In genomic region chr4:124295413-124295812, GRCh38 we compare ENCODE assay signal across 28 cellular contexts.
"Had no signal": no experiment of that assay in that cellular context is flagged by ENCODE, and none has a peak within 500 bp of the region (broad histone marks: within the 10 kb centered on the region; RNA-seq: fewer than 3 reads in every experiment).

No MANE protein-coding gene starts in this region.

- H3K27ac Mint-ChIP-seq: stimulated activated effector memory CD8-positive, alpha-beta T cell treated with anti-CD3 and anti-CD28 coated beads, Interleukin-12 subunit alpha, Interleukin-12 subunit beta, amount 100 ng/mL, for 72 hours; stimulated activated memory B cell treated with anti-CD40 and anti-IgM and Interleukin-4, amounts not matched to agents 10 μg/mL and 1 μg/mL and 100 μg/mL, for 72 hours; stimulated activated naive B cell treated with anti-CD40 and anti-IgM and Interleukin-4, amounts not matched to agents 10 μg/mL and 1 μg/mL and 100 μg/mL, for 72 hours; stimulated activated naive CD8-positive, alpha-beta T cell treated with anti-CD3 and anti-CD28 coated beads, Interleukin-15, amount 100 ng/mL, for 72 hours; stimulated activated naive CD8-positive, alpha-beta T cell treated with anti-CD3 and anti-CD28 coated beads, Interleukin-15, Interleukin-2, amounts not matched to agents 100 ng/mL and 50 ng/mL, for 24 hours; type B pancreatic cell had no signal

- H3K36me3 Mint-ChIP-seq: stimulated activated effector memory CD8-positive, alpha-beta T cell treated with anti-CD3 and anti-CD28 coated beads, Interleukin-12 subunit alpha, Interleukin-12 subunit beta, amount 100 ng/mL, for 72 hours; stimulated activated memory B cell treated with anti-CD40 and anti-IgM and Interleukin-4, amounts not matched to agents 10 μg/mL and 1 μg/mL and 100 μg/mL, for 72 hours; stimulated activated naive B cell treated with anti-CD40 and anti-IgM and Interleukin-4, amounts not matched to agents 10 μg/mL and 1 μg/mL and 100 μg/mL, for 72 hours; type B pancreatic cell had no signal

- H3K27me3 Mint-ChIP-seq: stimulated activated memory B cell treated with anti-CD40 and anti-IgM and Interleukin-4, amounts not matched to agents 10 μg/mL and 1 μg/mL and 100 μg/mL, for 72 hours; stimulated activated naive CD8-positive, alpha-beta T cell treated with anti-CD3 and anti-CD28 coated beads, Interleukin-15, amount 100 ng/mL, for 72 hours; type B pancreatic cell had no signal

- H3K4me1 Mint-ChIP-seq: stimulated activated effector memory CD8-positive, alpha-beta T cell treated with anti-CD3 and anti-CD28 coated beads, Interleukin-12 subunit alpha, Interleukin-12 subunit beta, amount 100 ng/mL, for 72 hours; stimulated activated memory B cell treated with anti-CD40 and anti-IgM and Interleukin-4, amounts not matched to agents 10 μg/mL and 1 μg/mL and 100 μg/mL, for 72 hours; stimulated activated naive B cell treated with anti-CD40 and anti-IgM and Interleukin-4, amounts not matched to agents 10 μg/mL and 1 μg/mL and 100 μg/mL, for 72 hours; stimulated activated naive CD8-positive, alpha-beta T cell treated with anti-CD3 and anti-CD28 coated beads, Interleukin-15, amount 100 ng/mL, for 72 hours had no signal

- DNase-seq: stimulated activated CD4-positive, alpha-beta T cell treated with anti-CD3 and anti-CD28 coated beads, Interleukin-2, amount 100 ng/mL, for 48 hours; stimulated activated CD4-positive, alpha-beta T cell treated with anti-CD3 and anti-CD28 coated beads, Interleukin-4, amount 100 ng/mL, for 1 hour; stimulated activated CD4-positive, alpha-beta T cell treated with anti-CD3 and anti-CD28 coated beads, Interleukin-4, amount 100 ng/mL, for 24 hours; stimulated activated CD4-positive, alpha-beta T cell treated with anti-CD3 and anti-CD28 coated beads, Interleukin-4, amount 100 ng/mL, for 4 hours; stimulated activated CD8-positive, alpha-beta memory T cell treated with anti-CD3 and anti-CD28 coated beads, Interleukin-4, amount 100 ng/mL, for 48 hours; stimulated activated naive B cell treated with anti-CD40 and anti-IgM and Interleukin-4, amounts not matched to agents 10 μg/mL and 1 μg/mL and 100 μg/mL, for 72 hours; stimulated activated naive CD4-positive, alpha-beta T cell; stimulated activated naive CD4-positive, alpha-beta T cell treated with Interleukin-2 at 50 U/mL for 16 hours; stimulated activated naive CD8-positive, alpha-beta T cell treated with anti-CD3 and anti-CD28 coated beads, Interleukin-15, amount 100 ng/mL, for 72 hours; stimulated activated naive CD8-positive, alpha-beta T cell treated with anti-CD3 and anti-CD28 coated beads, Interleukin-15, Interleukin-2, amounts not matched to agents 100 U/mL and 50 U/mL, for 24 hours; stomach; substantia nigra; testis; thyroid gland; tibial artery; transverse colon; trophoblast cell; upper lobe of left lung; upper lobe of right lung; uterus had no signal

- H3K27ac ChIP-seq: stomach, suprapubic skin, testis, thoracic aorta, thyroid gland, tibial artery, tibial nerve, transverse colon, upper lobe of left lung, upper lobe of right lung, uterus, vagina had no signal

- H3K9me3 Mint-ChIP-seq: stimulated activated memory B cell treated with anti-CD40 and anti-IgM and Interleukin-4, amounts not matched to agents 10 μg/mL and 1 μg/mL and 100 μg/mL, for 72 hours; stimulated activated naive B cell treated with anti-CD40 and anti-IgM and Interleukin-4, amounts not matched to agents 10 μg/mL and 1 μg/mL and 100 μg/mL, for 72 hours; stimulated activated naive CD8-positive, alpha-beta T cell treated with anti-CD3 and anti-CD28 coated beads, Interleukin-15, amount 100 ng/mL, for 72 hours; stimulated activated naive CD8-positive, alpha-beta T cell treated with anti-CD3 and anti-CD28 coated beads, Interleukin-15, Interleukin-2, amounts not matched to agents 100 ng/mL and 50 ng/mL, for 24 hours; type B pancreatic cell had no signal

- ATAC-seq: stimulated activated naive B cell treated with anti-CD40 and anti-IgM and Interleukin-4, amounts not matched to agents 10 μg/mL and 1 μg/mL and 100 μg/mL, for 72 hours; stimulated activated naive CD8-positive, alpha-beta T cell treated with anti-CD3 and anti-CD28 coated beads, Interleukin-15, amount 100 ng/mL, for 72 hours; stimulated activated naive CD8-positive, alpha-beta T cell treated with anti-CD3 and anti-CD28 coated beads, Interleukin-15, Interleukin-2, amounts not matched to agents 100 U/mL and 50 U/mL, for 24 hours; upper lobe of right lung had no signal

- H3K36me3 ChIP-seq: stomach, suprapubic skin, thoracic aorta, thyroid gland, tibial artery, tibial nerve, transverse colon, upper lobe of left lung, upper lobe of right lung, uterus, vagina had no signal

- H3K4me3 Mint-ChIP-seq: stimulated activated effector memory CD8-positive, alpha-beta T cell treated with anti-CD3 and anti-CD28 coated beads, Interleukin-12 subunit alpha, Interleukin-12 subunit beta, amount 100 ng/mL, for 72 hours; stimulated activated memory B cell treated with anti-CD40 and anti-IgM and Interleukin-4, amounts not matched to agents 10 μg/mL and 1 μg/mL and 100 μg/mL, for 72 hours; stimulated activated naive B cell treated with anti-CD40 and anti-IgM and Interleukin-4, amounts not matched to agents 10 μg/mL and 1 μg/mL and 100 μg/mL, for 72 hours; stimulated activated naive CD8-positive, alpha-beta T cell treated with anti-CD3 and anti-CD28 coated beads, Interleukin-15, amount 100 ng/mL, for 72 hours; stimulated activated naive CD8-positive, alpha-beta T cell treated with anti-CD3 and anti-CD28 coated beads, Interleukin-15, Interleukin-2, amounts not matched to agents 100 ng/mL and 50 ng/mL, for 24 hours; type B pancreatic cell had no signal

- H3K27me3 ChIP-seq: stomach, suprapubic skin, testis, thyroid gland, tibial artery, tibial nerve, transverse colon, upper lobe of left lung, upper lobe of right lung, uterus, vagina had no signal

- H3K9me3 ChIP-seq: stomach, suprapubic skin, testis, thoracic aorta, thyroid gland, tibial artery, tibial nerve, transverse colon, upper lobe of left lung, upper lobe of right lung, uterus, vagina had no signal

- H3K4me3 ChIP-seq: stomach, suprapubic skin, testis, thoracic aorta, thyroid gland, tibial artery, tibial nerve, transverse colon, upper lobe of left lung, upper lobe of right lung, uterus, vagina had no signal

- H3K4me1 ChIP-seq: stomach, suprapubic skin, testis, thyroid gland, tibial artery, tibial nerve, transverse colon, upper lobe of left lung, upper lobe of right lung, uterus, vagina had no signal
